ENCODE assay signal across 9 cellular contexts in genomic region chr11:48001438-48002021, GRCh38. TPM values are rescaled to one million over a fixed set of nuclear protein-coding genes. Genes with fewer than 3 reads are reported as not detected.
DNase-seq lines count a peak whose midpoint lies in the region; ATAC-seq, FAIRE-seq and TF ChIP-seq lines count a peak whose summit lies in the region.
"Had no signal": no experiment of that assay in that cellular context is flagged by ENCODE, and none has a peak within 500 bp of the region (broad histone marks: within the 10 kb centered on the region; RNA-seq: fewer than 3 reads in every experiment).

No MANE protein-coding gene starts in this region.

- H2BK15ac ChIP-seq in H1 (ENCODE audit: low read length), result no peak overlapping the region

- H3K36me3 Mint-ChIP-seq in activated CD4-positive, alpha-beta T cell treated with anti-CD3 and anti-CD28 coated beads for 36 hours (ENCODE audit: low read depth), result peaks cover 2% of the 10 kb centered on the region

- H3K18ac ChIP-seq in H1 (ENCODE audit: extremely low read depth, low read length), result no peak overlapping the region

- no peaks in the 10 kb centered on the region for H3K23me2 ChIP-seq in H1 (ENCODE audit: low read depth, low read length)

- H3K4ac ChIP-seq in H1 (replicated peaks; ENCODE audit: insufficient read length, low read depth, low read length), result no peak overlapping the region

- no peak overlapping the region for H2BK12ac ChIP-seq in H1 (ENCODE audit: low read depth, low read length)

- no peak overlapping the region for H3K14ac ChIP-seq in H1 (ENCODE audit: insufficient read length)

- peaks cover 0 to 15% of the 10 kb centered on the region in 2 experiments; a peak in 3 of 4 replicates for H3K79me2 ChIP-seq in H1 (ENCODE audit: control insufficient read depth in 1 of 2, insufficient read depth in 2 of 2, low read length in 2 of 2)

- H3K79me1 ChIP-seq in H1 (ENCODE audit: low read depth, low read length), result peaks cover 2% of the 10 kb centered on the region; the same call in 1 of the 2 replicates

- intact Hi-C loops in activated CD4-positive, alpha-beta T cell treated with anti-CD3 and anti-CD28 coated beads for 36 hours (cut with DNase I, micrococcal nuclease), result loop anchor here (1.0 to 10.0 kb wide), 10 partner anchors 13 to 1877 kb away; partner anchors contain the start of genes DDB2 (in 1 of the 2), FNBP4 (in 1 of the 2), PHF21A (in 1 of the 2) and PTPRJ (in 1 of the 2)
- intact Hi-C loops in sigmoid colon (cut with DNase I), result no loop called here

- FAIRE-seq in H1 (lab: Jason Lieb, UNC) (no peak), urothelium cell line (lab: Jason Lieb, UNC) (no peak)

- no peak for TF ChIP-seq RAD21 in H1 (IDR thresholded peaks at IDR 0.05 in 1 of 2, conservative IDR thresholded peaks at IDR 0.05 in 1 of 2; ENCODE audit: low read depth in 2 of 2, low read length in 2 of 2)

- H3K23ac ChIP-seq in H1 (ENCODE audit: insufficient read length), result no peak overlapping the region

- no peak overlapping the region for H2AK5ac ChIP-seq in H1 (ENCODE audit: low read depth, low read length)

- no peak overlapping the region for H2BK120ac ChIP-seq in H1 (replicated peaks; ENCODE audit: low read depth, low read length)

- no peak overlapping the region for H2AFZ ChIP-seq in H1 (ENCODE audit: low read length)

- no peak for TF ChIP-seq EP300 in H1 (IDR thresholded peaks at IDR 0.05; ENCODE audit: borderline replicate concordance in 1 of 2, low read depth in 2 of 2, low read length in 2 of 2)
- TF ChIP-seq EP300 in sigmoid colon (IDR thresholded peaks at IDR 0.05), result no peak

- peak; percentile 26 for DNase-seq in NCI-H510A treated with DMSO at 0.1 percent for 48 hours (lab: John Stamatoyannopoulos, UW)
- no peak for DNase-seq in NCI-H510A (lab: John Stamatoyannopoulos, UW)
- DNase-seq in activated CD4-positive, alpha-beta T cell treated with anti-CD3 and anti-CD28 coated beads for 36 hours, result peak; percentile 90
- DNase-seq in H1 (ENCODE audit: low read depth in 1 of 2, low spot score in 2 of 2), result no peak
- peak; percentile 70 for DNase-seq in smooth muscle cell of the brain vasculature (ENCODE audit: low read depth, low spot score)
- DNase-seq in sigmoid colon, result no peak
- no peak for DNase-seq in urothelium cell line (ENCODE audit: low spot score)

- peaks cover 85% of the 10 kb centered on the region for H3K4me1 Mint-ChIP-seq in activated CD4-positive, alpha-beta T cell treated with anti-CD3 and anti-CD28 coated beads for 36 hours

- no peak overlapping the region for H3K4me3 ChIP-seq in H1 (ENCODE audit: extremely low read depth in 1 of 4, insufficient read depth in 2 of 4, low read depth in 3 of 4, low read length in 4 of 4)
- no peak overlapping the region for H3K4me3 ChIP-seq in sigmoid colon
- H3K4me3 ChIP-seq: BLaER1 had no signal

- H3K27me3 ChIP-seq in H1 (replicated peaks in 1 of 4; ENCODE audit: control insufficient read depth in 3 of 4, extremely low read depth in 1 of 4, insufficient read depth in 3 of 4, low read length in 3 of 4), result no peaks in the 10 kb centered on the region
- H3K27me3 ChIP-seq in sigmoid colon, result no peaks in the 10 kb centered on the region
- H3K27me3 ChIP-seq: BLaER1 had no signal

- no peak overlapping the region for H3K4me2 ChIP-seq in H1 (ENCODE audit: insufficient read depth in 1 of 2, low read depth in 2 of 2, low read length in 2 of 2)
- H3K4me2 ChIP-seq: BLaER1 had no signal

- H4K91ac ChIP-seq in H1 (replicated peaks; ENCODE audit: insufficient read length, low read length), result no peak overlapping the region

- CTCF ChIA-PET in activated CD4-positive, alpha-beta T cell treated with anti-CD3 and anti-CD28 coated beads for 36 hours (lab: Charles Lee), result interaction anchor here (0.8 to 1.8 kb wide), 9 partner anchors 9 to 106 kb away, joined by 3 to 8 read pairs (median 5); no protein-coding TSS in a partner anchor
- CTCF ChIA-PET in H1 (lab: Charles Lee; ENCODE audit: partially characterized antibody), result interaction anchor here (0.7 to 1.3 kb wide), 4 partner anchors 16 to 109 kb away, joined by 3 to 4 read pairs (median 3); no protein-coding TSS in a partner anchor

- H3K27ac Mint-ChIP-seq in activated CD4-positive, alpha-beta T cell treated with anti-CD3 and anti-CD28 coated beads for 36 hours, result peak overlapping the region; percentile 98

- no peak overlapping the region for H3K9ac ChIP-seq in H1 (replicated peaks in 1 of 4; ENCODE audit: extremely low read depth in 1 of 4, low read depth in 3 of 4, low read length in 3 of 4)
- H3K9ac ChIP-seq: BLaER1 had no signal

- no peaks in the 10 kb centered on the region for H3K36me3 ChIP-seq in H1 (ENCODE audit: control insufficient read depth in 2 of 4, insufficient read depth in 4 of 4, low read length in 3 of 4)
- H3K36me3 ChIP-seq in sigmoid colon, result no peaks in the 10 kb centered on the region
- H3K36me3 ChIP-seq: BLaER1 had no signal

- no peak overlapping the region for H4K5ac ChIP-seq in H1 (ENCODE audit: insufficient read length, low read depth, low read length)

- peaks cover 0 to 2% of the 10 kb centered on the region in 2 experiments for H4K20me1 ChIP-seq in H1 (replicated peaks in 1 of 2; ENCODE audit: control insufficient read depth in 1 of 2, insufficient read depth in 2 of 2, low read length in 2 of 2)

- TF ChIP-seq POLR2A in H1 (IDR thresholded peaks at IDR 0.05; ENCODE audit: control extremely low read depth in 1 of 2, low read depth in 2 of 2, low read length in 2 of 2) (no peak), sigmoid colon (IDR thresholded peaks at IDR 0.05) (no peak)

- ATAC-seq in HG03354 (IDR thresholded peaks at IDR 0.05; ENCODE audit: poor library complexity, severe bottlenecking, unreplicated experiment), result peak; percentile 89
- ATAC-seq in activated CD4-positive, alpha-beta T cell treated with anti-CD3 and anti-CD28 coated beads for 36 hours, result peak; percentile 86

- 100% methylated on average over 2 of the region's 2 CpGs; no CpG with 5 or more reads in 1 of the 2 experiments for WGBS in H1 (ENCODE audit: extremely low coverage in 1 of 2, insufficient coverage in 1 of 2, insufficient read length in 1 of 2, insufficient replicate concordance in 2 of 2, low coverage in 1 of 2, low lambda C conversion rate in 2 of 2, missing lambda C conversion rate in 1 of 2), 2 experiments
- 47 to 54% methylated on average over 2 of the region's 2 CpGs for WGBS in sigmoid colon, 2 donors

- H3K4me3 Mint-ChIP-seq in activated CD4-positive, alpha-beta T cell treated with anti-CD3 and anti-CD28 coated beads for 36 hours, result peak overlapping the region; percentile 59

- no peak overlapping the region for H3K56ac ChIP-seq in H1 (replicated peaks; ENCODE audit: insufficient read length, low read depth, low read length)

- no peak overlapping the region for H2BK20ac ChIP-seq in H1 (ENCODE audit: low read length)

- no peak overlapping the region for H3K27ac ChIP-seq in H1 (ENCODE audit: low read depth, low read length)
- peak overlapping the region in 1 of 4 donors; percentile 29 for H3K27ac ChIP-seq in sigmoid colon
- H3K27ac ChIP-seq: BLaER1 had no signal

- peaks cover 4 to 23% (median 17%) of the 10 kb centered on the region in 4 experiments for H3K4me1 ChIP-seq in H1 (replicated peaks in 1 of 4; ENCODE audit: control insufficient read depth in 3 of 4, insufficient read depth in 4 of 4, low read length in 3 of 4)
- peaks cover 0 to 56% (median 38%) of the 10 kb centered on the region in 4 donors for H3K4me1 ChIP-seq in sigmoid colon

- 0 out of 2 replicates have a peak overlapping the region, but pooled peaks have one; percentile 16 for H2BK5ac ChIP-seq in H1 (ENCODE audit: low read depth, low read length)

- no peak overlapping the region for H4K8ac ChIP-seq in H1 (ENCODE audit: extremely low read depth, insufficient read depth, low read length)

- no peak for TF ChIP-seq CTCF in H1 (IDR thresholded peaks at IDR 0.05; ENCODE audit: control extremely low read depth in 1 of 3, insufficient read depth in 1 of 3, low read depth in 1 of 3, low read length in 3 of 3)
- TF ChIP-seq CTCF in sigmoid colon (IDR thresholded peaks at IDR 0.05), result no peak

- no peaks in the 10 kb centered on the region for H3K9me3 Mint-ChIP-seq in activated CD4-positive, alpha-beta T cell treated with anti-CD3 and anti-CD28 coated beads for 36 hours (ENCODE audit: low read depth)

- POLR2A ChIA-PET in activated CD4-positive, alpha-beta T cell treated with anti-CD3 and anti-CD28 coated beads for 36 hours (lab: Charles Lee), result interaction anchor here (0.5 to 1.3 kb wide), 7 partner anchors 9 to 107 kb away, joined by 3 to 7 read pairs (median 4); no protein-coding TSS in a partner anchor
- POLR2A ChIA-PET in H1 (lab: Charles Lee; ENCODE audit: partially characterized antibody), result interaction anchor here (0.8 to 1.3 kb wide), 2 partner anchors 13 to 107 kb away, joined by 3 read pairs; no protein-coding TSS in a partner anchor

- no peaks in the 10 kb centered on the region for H3K27me3 Mint-ChIP-seq in activated CD4-positive, alpha-beta T cell treated with anti-CD3 and anti-CD28 coated beads for 36 hours

- H3K9me3 ChIP-seq in H1 (ENCODE audit: insufficient read depth in 2 of 2, low read depth in 1 of 2, low read length in 1 of 2) (no peaks in the 10 kb centered on the region), sigmoid colon (no peaks in the 10 kb centered on the region)
- H3K9me3 ChIP-seq: BLaER1 had no signal

TF ChIP-seq in H1, 55 proteins besides CTCF, POLR2A, EP300 and RAD21 (continues in another document):
- TF ChIP-seq TCF12 (IDR thresholded peaks at IDR 0.05; ENCODE audit: low read depth, low read length), result no peak
- no peak for TF ChIP-seq SP1 (IDR thresholded peaks at IDR 0.05; ENCODE audit: low read depth, low read length)
- no peak for TF ChIP-seq ZNF274 (IDR thresholded peaks at IDR 0.05; ENCODE audit: borderline replicate concordance, extremely low read depth, low read length)
- no peak for TF ChIP-seq SP2 (IDR thresholded peaks at IDR 0.05; ENCODE audit: low read length)
- TF ChIP-seq NRF1 (IDR thresholded peaks at IDR 0.05; ENCODE audit: low read depth, low read length), result no peak

RNA-seq across cellular contexts. Expression of gene PTPRJ, which starts 21.2 kb away (rescaled TPM):
- total RNA-seq in activated CD4-positive, alpha-beta T cell treated with anti-CD3 and anti-CD28 coated beads for 36 hours, result 10 to 100 TPM; 20.8 to 21.3 TPM
- total RNA-seq in H1 (2021; fragmentation: NEBNext Ultra II Directional; extraction: Animal tissue kit (Norgen Biotek cat#: 25700)), result 21.6 and 22.6 TPM in 2 replicates
- 4.2 and 4.4 TPM in 2 replicates for polyA plus RNA-seq in H1 (2011; rRNA removed)
- 4.9 TPM for polyA plus RNA-seq in H1 (2011; cell fraction: cytosol; rRNA removed)
- 6.3 TPM for polyA plus RNA-seq in H1 (2011; cell fraction: nucleus; rRNA removed)
- 8.3 to 11.1 TPM (median 9.2 TPM) in 4 replicates for polyA plus RNA-seq in H1 (2012, experiment 1 of 2)
- 2.5 TPM for polyA plus RNA-seq in H1 (2012, experiment 2 of 2)
- 13.2 TPM for polyA plus RNA-seq in H1 (2013, experiment 1 of 2)
- 14.0 TPM for polyA plus RNA-seq in H1 (2013, experiment 2 of 2)
- polyA minus RNA-seq in H1 (2011; rRNA and poly(A)+ RNA removed), result 9.0 and 9.8 TPM in 2 replicates
- polyA minus RNA-seq in H1 (2011; cell fraction: cytosol; rRNA and poly(A)+ RNA removed), result 8.5 TPM
- 7.9 TPM for polyA minus RNA-seq in H1 (2011; cell fraction: nucleus; rRNA and poly(A)+ RNA removed)
- total RNA-seq in sigmoid colon, result 10 to 100 TPM in 3 of 4 donors, 1 to 10 TPM in 1; 7.9 to 12.2 (median 10.3) TPM
- 10 to 100 TPM in 1 of 3 donors, 1 to 10 TPM in 2; 2.4 to 23.3 (median 5.3) TPM for polyA plus RNA-seq in sigmoid colon

Comparison
In these comparisons a context has a peak if more than half of its experiments do, and no peak if none do; other contexts are left out.
1. DNase-seq: peak in NCI-H510A treated with DMSO at 0.1 percent for 48 hours (single experiment), activated CD4-positive, alpha-beta T cell treated with anti-CD3 and anti-CD28 coated beads for 36 hours (single experiment) and smooth muscle cell of the brain vasculature (single experiment); none in NCI-H510A (single experiment), H1 (0 of 2), sigmoid colon (single experiment) and urothelium cell line (single experiment).